ENCODE assay signal across 16 cellular contexts in genomic region chr11:34232810-34233209, GRCh38.
DNase-seq lines count a peak whose midpoint lies in the region; ATAC-seq, FAIRE-seq and TF ChIP-seq lines count a peak whose summit lies in the region.
"Had no signal": no experiment of that assay in that cellular context is flagged by ENCODE, and none has a peak within 500 bp of the region (broad histone marks: within the 10 kb centered on the region; RNA-seq: fewer than 3 reads in every experiment).

No MANE protein-coding gene starts in this region.

- H4K91ac ChIP-seq in H9 (ENCODE audit: insufficient read length, low read depth, low read length), result no peak overlapping the region

- H2BK120ac ChIP-seq in H9 (ENCODE audit: low read depth, low read length, poor library complexity, severe bottlenecking), result no peak overlapping the region

- H3K9me3 ChIP-seq in GM12878 (replicated peaks; ENCODE audit: control insufficient read depth, insufficient read depth, low read length) (no peaks in the 10 kb centered on the region), H9 (ENCODE audit: control insufficient read depth, low read depth, low read length) (no peaks in the 10 kb centered on the region)
- H3K9me3 ChIP-seq: BE2C, Caco-2 had no signal

- RAD21 ChIA-PET in GM12878 (lab: Charles Lee; ENCODE audit: unreplicated experiment), result interaction anchor here (0.6 to 7.2 kb wide), 7 partner anchors 8 to 125 kb away, joined by 3 to 107 read pairs (median 4); partner anchors contain the start of gene ABTB2

- no peak overlapping the region for H2BK5ac ChIP-seq in H9 (ENCODE audit: insufficient read length, low read length)

- peak overlapping the region; percentile 6 for H2AFZ ChIP-seq in GM12878 (ENCODE audit: control insufficient read depth, low read depth, low read length)
- H2AFZ ChIP-seq in H9 (ENCODE audit: low read length), result no peak overlapping the region

- H3K9me3 Mint-ChIP-seq in natural killer cell treated with Interleukin-12 subunit alpha and Interleukin-12 subunit beta and Interleukin-15 and Interleukin-18, amount 100 ng/mL, for 72 hours, result no peaks in the 10 kb centered on the region
- H3K9me3 Mint-ChIP-seq in natural killer cell, result no peaks in the 10 kb centered on the region
- no peaks in the 10 kb centered on the region for H3K9me3 Mint-ChIP-seq in stimulated activated naive B cell treated with anti-CD40 and anti-IgM and Interleukin-4, amounts not matched to agents 10 μg/mL and 1 μg/mL and 100 μg/mL, for 72 hours
- no peaks in the 10 kb centered on the region for H3K9me3 Mint-ChIP-seq in H9
- H3K9me3 Mint-ChIP-seq: CD8-positive, alpha-beta memory T cell had no signal

- 47% methylated on average over 4 of the region's 4 CpGs for WGBS in GM12878 (ENCODE audit: insufficient coverage, insufficient replicate concordance, low lambda C conversion rate, missing lambda C conversion rate)
- WGBS in H9 (ENCODE audit: extremely low coverage, insufficient read length, low lambda C conversion rate), result no CpG with 5 or more reads among the region's 4 CpGs

- no peak overlapping the region for H4K5ac ChIP-seq in H9 (ENCODE audit: insufficient read length, low read depth, low read length)

- CTCF ChIA-PET in GM12878 (lab: Yijun Ruan, JAX), result interaction anchor here (0.6 to 4.2 kb wide), 2 partner anchors 10 to 125 kb away, joined by 3 to 18 read pairs; no protein-coding TSS in a partner anchor

- no peak for TF ChIP-seq EP300 in GM12878 (IDR thresholded peaks at IDR 0.05; ENCODE audit: borderline replicate concordance in 1 of 2, control insufficient read depth in 1 of 2, low read depth in 2 of 2, low read length in 2 of 2)

- H4K8ac ChIP-seq in H9 (replicated peaks; ENCODE audit: insufficient read length, low read depth, low read length), result no peak overlapping the region

- TF ChIP-seq CTCF in natural killer cell (IDR thresholded peaks at IDR 0.05) (no peak), GM12878 (IDR thresholded peaks at IDR 0.05 in 2 of 3, conservative IDR thresholded peaks at IDR 0.05 in 1 of 3; ENCODE audit: control insufficient read depth in 2 of 3, extremely low read depth in 1 of 3, insufficient read depth in 1 of 3, low read depth in 3 of 3, low read length in 3 of 3) (no peak), H9 (conservative IDR thresholded peaks at IDR 0.05) (no peak)

- H2BK15ac ChIP-seq in H9 (ENCODE audit: low read depth, low read length), result no peak overlapping the region

- no peak overlapping the region for H3T11ph ChIP-seq in H9 (ENCODE audit: low read length)

- peaks cover 4 to 6% of the 10 kb centered on the region in 2 donors for H3K27me3 Mint-ChIP-seq in natural killer cell treated with Interleukin-12 subunit alpha and Interleukin-12 subunit beta and Interleukin-15 and Interleukin-18, amount 100 ng/mL, for 72 hours
- peaks cover 5% of the 10 kb centered on the region in 2 donors for H3K27me3 Mint-ChIP-seq in natural killer cell (ENCODE audit: low read depth in 2 of 2)
- no peaks in the 10 kb centered on the region for H3K27me3 Mint-ChIP-seq in stimulated activated naive B cell treated with anti-CD40 and anti-IgM and Interleukin-4, amounts not matched to agents 10 μg/mL and 1 μg/mL and 100 μg/mL, for 72 hours
- no peaks in the 10 kb centered on the region for H3K27me3 Mint-ChIP-seq in H9 (ENCODE audit: low read depth)

- ATAC-seq in natural killer cell treated with Interleukin-12 subunit alpha and Interleukin-12 subunit beta and Interleukin-15 and Interleukin-18, amount 100 ng/mL, for 72 hours, result peak; percentile 45 to 64
- ATAC-seq in natural killer cell (no peak), GM12878 (peak; percentile 20), HG03175 (IDR thresholded peaks at IDR 0.05; ENCODE audit: unreplicated experiment) (no peak)
- ATAC-seq in stimulated activated naive B cell treated with anti-CD40 and anti-IgM and Interleukin-4, amounts not matched to agents 10 μg/mL and 1 μg/mL and 100 μg/mL, for 72 hours (replicated peaks), result peak; percentile 21 to 25
- ATAC-seq: HCT116 had no signal

- no peak overlapping the region for H2BK20ac ChIP-seq in H9 (ENCODE audit: low read depth, low read length, poor library complexity, severe bottlenecking)

- TF ChIP-seq POLR2A in GM12892 (IDR thresholded peaks at IDR 0.05; ENCODE audit: low read depth, low read length) (no peak), GM12878 (IDR thresholded peaks at IDR 0.05; ENCODE audit: low read depth, low read length) (no peak)

- H3K36me3 ChIP-seq in GM12878 (ENCODE audit: control insufficient read depth in 2 of 2, insufficient read depth in 2 of 2, low read length in 1 of 2), result no peaks in the 10 kb centered on the region; a peak in 1 of 4 replicates
- H3K36me3 ChIP-seq: BE2C had no signal

- no peak overlapping the region for H3K4ac ChIP-seq in H9 (ENCODE audit: low read depth, low read length)

- H3K4me2 ChIP-seq in GM12878 (ENCODE audit: control insufficient read depth, insufficient read depth) (no peak overlapping the region), H9 (ENCODE audit: insufficient read depth, insufficient read length, low read length) (no peak overlapping the region)

- no peak overlapping the region for H2AK5ac ChIP-seq in H9 (ENCODE audit: insufficient read length, low read length)

- DNase-seq in natural killer cell treated with Interleukin-12 subunit alpha and Interleukin-12 subunit beta and Interleukin-15 and Interleukin-18, amount 100 ng/mL, for 72 hours (ENCODE audit: low spot score), result peak; percentile 66
- DNase-seq in natural killer cell (no peak), GM12892 (ENCODE audit: insufficient read length) (no peak), GM12878 (ENCODE audit: low read depth, low spot score) (no peak), H9 (no peak), frontal cortex (ENCODE audit: low spot score in 2 of 2) (no peak)
- DNase-seq in stimulated activated naive B cell treated with anti-CD40 and anti-IgM and Interleukin-4, amounts not matched to agents 10 μg/mL and 1 μg/mL and 100 μg/mL, for 72 hours, result peak; percentile 31
- DNase-seq: BE2C; Caco-2; CD8-positive, alpha-beta memory T cell; GF-D8; IMR-90; KBM-7 had no signal

- no peak overlapping the region for H3K56ac ChIP-seq in H9 (ENCODE audit: insufficient read length, low read depth, low read length)

- in situ Hi-C loops in GM12878 (cut with MboI), result no loop called here

- H3K23me2 ChIP-seq in H9 (ENCODE audit: insufficient read length, low read depth, low read length, poor library complexity, severe bottlenecking), result no peaks in the 10 kb centered on the region

- POLR2A ChIA-PET in GM12878 (lab: Charles Lee), result interaction anchor here (1.5 to 2.2 kb wide), 3 partner anchors 10 to 17 kb away, joined by 3 to 9 read pairs (median 6); no protein-coding TSS in a partner anchor

- peak overlapping the region in 1 of 2 donors; percentile 92 for H3K27ac Mint-ChIP-seq in natural killer cell treated with Interleukin-12 subunit alpha and Interleukin-12 subunit beta and Interleukin-15 and Interleukin-18, amount 100 ng/mL, for 72 hours
- H3K27ac Mint-ChIP-seq in natural killer cell (no peak overlapping the region), H9 (no peak overlapping the region)
- H3K27ac Mint-ChIP-seq in stimulated activated naive B cell treated with anti-CD40 and anti-IgM and Interleukin-4, amounts not matched to agents 10 μg/mL and 1 μg/mL and 100 μg/mL, for 72 hours, result peak overlapping the region; percentile 98
- H3K27ac Mint-ChIP-seq: CD14-positive monocyte; CD8-positive, alpha-beta memory T cell had no signal

- H3K9ac ChIP-seq in GM12878 (ENCODE audit: control insufficient read depth, insufficient read depth, low read length) (no peak overlapping the region), H9 (ENCODE audit: extremely low read depth, insufficient read length, low read length) (no peak overlapping the region)

- H3K79me2 ChIP-seq in GM12878 (ENCODE audit: control insufficient read depth, insufficient read depth, low read length) (no peaks in the 10 kb centered on the region), H9 (ENCODE audit: insufficient read depth, low read length) (no peaks in the 10 kb centered on the region)

- H3K79me1 ChIP-seq in H9 (ENCODE audit: insufficient read depth, low read depth, low read length, poor library complexity, severe bottlenecking), result no peaks in the 10 kb centered on the region

- peak overlapping the region; percentile 27 for H3K4me3 Mint-ChIP-seq in natural killer cell treated with Interleukin-12 subunit alpha and Interleukin-12 subunit beta and Interleukin-15 and Interleukin-18, amount 100 ng/mL, for 72 hours
- H3K4me3 Mint-ChIP-seq in natural killer cell (no peak overlapping the region), H9 (no peak overlapping the region)
- H3K4me3 Mint-ChIP-seq in stimulated activated naive B cell treated with anti-CD40 and anti-IgM and Interleukin-4, amounts not matched to agents 10 μg/mL and 1 μg/mL and 100 μg/mL, for 72 hours, result no peak overlapping the region
- H3K4me3 Mint-ChIP-seq: CD14-positive monocyte; CD8-positive, alpha-beta memory T cell had no signal

- intact Hi-C loops in natural killer cell (cut with micrococcal nuclease) (no loop called here), GM12878 (cut with micrococcal nuclease; ENCODE audit: unreplicated experiment) (loop anchor here (10.0 kb wide), 1 partner anchor 458 kb away; the partner anchor contains the start of gene FBXO3)

- SMC1A ChIA-PET in GM12878 (lab: Charles Lee; ENCODE audit: uncharacterized antibody, unreplicated experiment), result interaction anchor here (0.6 to 17.3 kb wide), 8 partner anchors 10 to 1455 kb away, joined by 3 to 192 read pairs (median 8); no protein-coding TSS in a partner anchor

- no peak for TF ChIP-seq RAD21 in GM12878 (IDR thresholded peaks at IDR 0.05; ENCODE audit: insufficient read depth, low read depth, low read length)

- no peaks in the 10 kb centered on the region for H3K36me3 Mint-ChIP-seq in natural killer cell treated with Interleukin-12 subunit alpha and Interleukin-12 subunit beta and Interleukin-15 and Interleukin-18, amount 100 ng/mL, for 72 hours
- no peaks in the 10 kb centered on the region for H3K36me3 Mint-ChIP-seq in natural killer cell
- H3K36me3 Mint-ChIP-seq in stimulated activated naive B cell treated with anti-CD40 and anti-IgM and Interleukin-4, amounts not matched to agents 10 μg/mL and 1 μg/mL and 100 μg/mL, for 72 hours, result peaks cover 2 to 18% of the 10 kb centered on the region in 2 donors
- no peaks in the 10 kb centered on the region for H3K36me3 Mint-ChIP-seq in H9 (ENCODE audit: insufficient read depth in 1 of 3, low read depth in 3 of 3)
- H3K36me3 Mint-ChIP-seq: CD14-positive monocyte; CD8-positive, alpha-beta memory T cell had no signal

- no TSS peak for BruUV-seq in GM12878 (replicated peaks; lab: Mats Ljungman, UMichigan)

- H4K20me1 ChIP-seq in GM12878 (ENCODE audit: control insufficient read depth, insufficient read depth) (no peaks in the 10 kb centered on the region), H9 (ENCODE audit: control insufficient read depth, insufficient read depth, insufficient read length) (no peaks in the 10 kb centered on the region)

- H3K27me3 ChIP-seq in GM12878 (replicated peaks in 1 of 2; ENCODE audit: control insufficient read depth in 2 of 2, insufficient read depth in 2 of 2, low read length in 1 of 2) (no peaks in the 10 kb centered on the region), H9 (ENCODE audit: insufficient read depth, low read length) (no peaks in the 10 kb centered on the region)
- H3K27me3 ChIP-seq: BE2C had no signal

- FAIRE-seq in GM12892 (lab: Jason Lieb, UNC), result peak; percentile 75
- no peak for FAIRE-seq in GM12878 (lab: Jason Lieb, UNC)
- FAIRE-seq in frontal cortex (lab: Jason Lieb, UNC), result no peak

- 0 out of 2 replicates have a peak overlapping the region, but pooled peaks have one; percentile 37 for H3K27ac ChIP-seq in GM12878 (ENCODE audit: control insufficient read depth, insufficient read depth)
- no peak overlapping the region for H3K27ac ChIP-seq in H9 (ENCODE audit: insufficient read length, low read depth, low read length)

- no peak overlapping the region for H2BK12ac ChIP-seq in H9 (ENCODE audit: insufficient read length, low read depth, low read length)

- peaks cover 48% of the 10 kb centered on the region for H3K4me1 ChIP-seq in GM12878 (ENCODE audit: control insufficient read depth, insufficient read depth, low read length)
- peaks cover 3% of the 10 kb centered on the region; the same call in 1 of the 2 replicates for H3K4me1 ChIP-seq in H9 (ENCODE audit: insufficient read depth, low read length)
- H3K4me1 ChIP-seq: BE2C had no signal

- H3K23ac ChIP-seq in H9 (ENCODE audit: insufficient read length, low read depth, low read length), result no peak overlapping the region

- H3K14ac ChIP-seq in H9 (ENCODE audit: insufficient read depth, low read length), result no peak overlapping the region

- no peak overlapping the region for H3K18ac ChIP-seq in H9 (ENCODE audit: insufficient read length, low read depth, low read length)

- H3K4me1 Mint-ChIP-seq in natural killer cell treated with Interleukin-12 subunit alpha and Interleukin-12 subunit beta and Interleukin-15 and Interleukin-18, amount 100 ng/mL, for 72 hours (ENCODE audit: low read depth in 2 of 2), result peaks cover 37 to 40% of the 10 kb centered on the region in 2 donors
- H3K4me1 Mint-ChIP-seq in natural killer cell (peaks cover 0 to 4% of the 10 kb centered on the region in 2 donors), H9 (peaks cover 30 to 38% of the 10 kb centered on the region in 2 experiments)
- peaks cover 47 to 77% of the 10 kb centered on the region in 2 donors for H3K4me1 Mint-ChIP-seq in stimulated activated naive B cell treated with anti-CD40 and anti-IgM and Interleukin-4, amounts not matched to agents 10 μg/mL and 1 μg/mL and 100 μg/mL, for 72 hours

- H3K4me3 ChIP-seq in GM12878, result no peak overlapping the region

Comparison
In these comparisons a context has a peak if more than half of its experiments do, and no peak if none do; other contexts are left out.
1. ATAC-seq: peak in natural killer cell treated with Interleukin-12 subunit alpha and Interleukin-12 subunit beta and Interleukin-15 and Interleukin-18, amount 100 ng/mL, for 72 hours (2 of 2), GM12878 (single experiment) and stimulated activated naive B cell treated with anti-CD40 and anti-IgM and Interleukin-4, amounts not matched to agents 10 μg/mL and 1 μg/mL and 100 μg/mL, for 72 hours (2 of 2); none in natural killer cell (0 of 3) and HG03175 (single experiment).
2. DNase-seq: peak in natural killer cell treated with Interleukin-12 subunit alpha and Interleukin-12 subunit beta and Interleukin-15 and Interleukin-18, amount 100 ng/mL, for 72 hours (single experiment) and stimulated activated naive B cell treated with anti-CD40 and anti-IgM and Interleukin-4, amounts not matched to agents 10 μg/mL and 1 μg/mL and 100 μg/mL, for 72 hours (single experiment); none in natural killer cell (single experiment), GM12892 (single experiment), GM12878 (single experiment), H9 (single experiment) and frontal cortex (0 of 2).